Comparison of ENCODE assay signal across 8 cellular contexts in genomic region chr14:106421431-106422033, GRCh38.
DNase-seq lines count a peak whose midpoint lies in the region; ATAC-seq and TF ChIP-seq lines count a peak whose summit lies in the region.
"Not testable (repeated sequence)": the region's sequence is repeated elsewhere in the genome, so short reads cannot be mapped to it uniquely, and the experiment has no call there.

No MANE protein-coding gene starts in this region.

- H3K4ac ChIP-seq in H9 (ENCODE audit: low read depth, low read length) = not testable (repeated sequence)

- DNase-seq in COLO668 (lab: John Stamatoyannopoulos, UW; ENCODE audit: unreplicated experiment) (peak; percentile 46), NCI-H2107 (lab: John Stamatoyannopoulos, UW) (peak; percentile 58), T-cell (peak in 31 of 34 experiments; percentile 38 to 84 (median 67))
- not testable (repeated sequence) for DNase-seq in H9, dorsolateral prefrontal cortex
- DNase-seq in activated CD8-positive, alpha-beta memory T cell treated with anti-CD3 and anti-CD28 coated beads, Interleukin-2, amount 50 U/mL, for 4 hours = peak; percentile 87
- peak in 8 of 10 donors; percentile 16 to 78 (median 71) for DNase-seq in naive thymus-derived CD8-positive, alpha-beta T cell
- DNase-seq in stimulated activated CD8-positive, alpha-beta memory T cell treated with anti-CD3 and anti-CD28 coated beads, Interleukin-4, amount 100 ng/mL, for 4 hours (ENCODE audit: low read depth in 2 of 2, low spot score in 1 of 2) = peak; percentile 41 to 64

- H2BK5ac ChIP-seq in H9 (ENCODE audit: insufficient read length, low read length) = not testable (repeated sequence)

- not testable (repeated sequence) for H2BK15ac ChIP-seq in H9 (ENCODE audit: low read depth, low read length)

- not testable (repeated sequence) for H4K20me1 ChIP-seq in H9 (ENCODE audit: control insufficient read depth, insufficient read depth, insufficient read length)

- H2AK5ac ChIP-seq in H9 (ENCODE audit: insufficient read length, low read length) = not testable (repeated sequence)

- H3K4me3 Mint-ChIP-seq in H9; T-cell; naive thymus-derived CD8-positive, alpha-beta T cell: not testable (repeated sequence)

- not testable (repeated sequence) for H3K4me1 Mint-ChIP-seq in H9; naive thymus-derived CD8-positive, alpha-beta T cell
- peaks cover 0 to 27% (median 5%) of the 10 kb centered on the region in 3 donors for H3K4me1 Mint-ChIP-seq in T-cell

- H2BK20ac ChIP-seq in H9 (ENCODE audit: low read depth, low read length, poor library complexity, severe bottlenecking) = not testable (repeated sequence)

- POLR2A ChIA-PET in T-cell (lab: Charles Lee); naive thymus-derived CD8-positive, alpha-beta T cell (lab: Charles Lee): not testable (repeated sequence)

- H3K9me3 ChIP-seq in H9 (ENCODE audit: control insufficient read depth, low read depth, low read length) = peaks cover 67% of the 10 kb centered on the region

- H4K5ac ChIP-seq in H9 (ENCODE audit: insufficient read length, low read depth, low read length) = not testable (repeated sequence)

- not testable (repeated sequence) for H3K56ac ChIP-seq in H9 (ENCODE audit: insufficient read length, low read depth, low read length)

- not testable (repeated sequence) for H3K4me1 ChIP-seq in H9 (ENCODE audit: insufficient read depth, low read length)

- H3K27ac Mint-ChIP-seq in H9; T-cell; naive thymus-derived CD8-positive, alpha-beta T cell: not testable (repeated sequence)

- not testable (repeated sequence) for H2BK12ac ChIP-seq in H9 (ENCODE audit: insufficient read length, low read depth, low read length)

- not testable (repeated sequence) for H3K4me3 ChIP-seq in dorsolateral prefrontal cortex

- H3K4me2 ChIP-seq in H9 (ENCODE audit: insufficient read depth, insufficient read length, low read length) = not testable (repeated sequence)

- TF ChIP-seq CTCF in H9 (conservative IDR thresholded peaks at IDR 0.05) (peak; percentile 36; the same call in 2 of the 3 replicates), dorsolateral prefrontal cortex (IDR thresholded peaks at IDR 0.05 in 54 of 56, conservative IDR thresholded peaks at IDR 0.05 in 2 of 56; ENCODE audit: low read depth in 1 of 56, partially characterized antibody in 56 of 56) (peak in 43 of 56 donors; percentile 12 to 63 (median 42))

- not testable (repeated sequence) for H3T11ph ChIP-seq in H9 (ENCODE audit: low read length)

- not testable (repeated sequence) for H3K23me2 ChIP-seq in H9 (ENCODE audit: insufficient read length, low read depth, low read length, poor library complexity, severe bottlenecking)

- ATAC-seq in T-cell (replicated peaks in 1 of 4) = peak; percentile 77 to 91 (median 88)
- peak in 1 of 2 donors; percentile 82 for ATAC-seq in naive thymus-derived CD8-positive, alpha-beta T cell

- H2AFZ ChIP-seq in H9 (ENCODE audit: low read length) = not testable (repeated sequence)

- intact Hi-C loops in dorsolateral prefrontal cortex (cut with DNase I) = not testable (repeated sequence)

- not testable (repeated sequence) for H4K8ac ChIP-seq in H9 (replicated peaks; ENCODE audit: insufficient read length, low read depth, low read length)

- not testable (repeated sequence) for H3K23ac ChIP-seq in H9 (ENCODE audit: insufficient read length, low read depth, low read length)

- H3K79me1 ChIP-seq in H9 (ENCODE audit: insufficient read depth, low read depth, low read length, poor library complexity, severe bottlenecking) = not testable (repeated sequence)

- not testable (repeated sequence) for H3K14ac ChIP-seq in H9 (ENCODE audit: insufficient read depth, low read length)

- not testable (repeated sequence) for H3K9ac ChIP-seq in H9 (ENCODE audit: extremely low read depth, insufficient read length, low read length)

- H4K91ac ChIP-seq in H9 (ENCODE audit: insufficient read length, low read depth, low read length) = not testable (repeated sequence)

- H3K27me3 Mint-ChIP-seq in H9 (ENCODE audit: low read depth) = not testable (repeated sequence)
- peaks cover 10 to 22% of the 10 kb centered on the region in 2 donors for H3K27me3 Mint-ChIP-seq in T-cell
- peaks cover 0 to 26% (median 14%) of the 10 kb centered on the region in 5 donors for H3K27me3 Mint-ChIP-seq in naive thymus-derived CD8-positive, alpha-beta T cell

- H3K36me3 Mint-ChIP-seq in H9 (ENCODE audit: insufficient read depth in 1 of 3, low read depth in 3 of 3) = peaks cover 21 to 25% (median 22%) of the 10 kb centered on the region in 3 experiments; a peak in 6 of 7 replicates
- not testable (repeated sequence) for H3K36me3 Mint-ChIP-seq in T-cell; naive thymus-derived CD8-positive, alpha-beta T cell

- not testable (repeated sequence) for H3K79me2 ChIP-seq in H9 (ENCODE audit: insufficient read depth, low read length)

- not testable (repeated sequence) for H2BK120ac ChIP-seq in H9 (ENCODE audit: low read depth, low read length, poor library complexity, severe bottlenecking)

- CTCF ChIA-PET in T-cell (lab: Charles Lee) = interaction anchor here in 1 of 2 donors (0.8 to 2.1 kb wide), 6 partner anchors 9 to 410 kb away, joined by 4 to 16 read pairs (median 5); no protein-coding TSS in a partner anchor

- H3K18ac ChIP-seq in H9 (ENCODE audit: insufficient read length, low read depth, low read length) = not testable (repeated sequence)

- no CpG with 5 or more reads among the region's 20 CpGs for WGBS in H9 (ENCODE audit: extremely low coverage, insufficient read length, low lambda C conversion rate)

- peaks cover 91 to 93% of the 10 kb centered on the region in 2 experiments for H3K9me3 Mint-ChIP-seq in H9
- not testable (repeated sequence) for H3K9me3 Mint-ChIP-seq in T-cell; naive thymus-derived CD8-positive, alpha-beta T cell

- not testable (repeated sequence) for H3K27me3 ChIP-seq in H9 (ENCODE audit: insufficient read depth, low read length)
- H3K27me3 ChIP-seq in dorsolateral prefrontal cortex = peaks cover 0 to 53% (median 8%) of the 10 kb centered on the region in 45 donors

- H3K27ac ChIP-seq in H9 (ENCODE audit: insufficient read length, low read depth, low read length); dorsolateral prefrontal cortex: not testable (repeated sequence)
